ENCODE assay signal across 14 cellular contexts in the genomic region with DNA sequence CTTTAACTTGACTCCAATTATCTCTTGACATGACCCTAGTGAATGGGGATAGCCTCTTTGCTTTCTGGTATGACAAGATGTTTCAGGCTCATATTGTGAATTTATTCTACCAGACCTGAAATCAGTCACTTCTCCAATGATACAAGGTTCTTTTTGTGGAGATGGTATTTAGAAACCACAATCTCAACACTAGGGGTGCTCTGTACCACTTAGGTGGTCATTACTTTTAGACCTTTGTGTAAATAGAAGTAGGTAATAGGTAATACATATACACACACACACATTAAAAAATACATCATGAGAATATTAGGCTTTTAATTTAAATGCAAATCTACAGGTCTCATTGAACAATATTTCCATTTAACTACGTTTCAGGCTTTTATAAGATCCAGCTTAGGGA.
DNase-seq lines count a peak whose midpoint lies in the region; ATAC-seq, FAIRE-seq and TF ChIP-seq lines count a peak whose summit lies in the region.
"Had no signal": no experiment of that assay in that cellular context is flagged by ENCODE, and none has a peak within 500 bp of the region (broad histone marks: within the 10 kb centered on the region; RNA-seq: fewer than 3 reads in every experiment).

No MANE protein-coding gene starts in this region.

- no peak overlapping the region for H3K4me3 ChIP-seq in GM06990 (replicated peaks; ENCODE audit: low read depth, low read length)
- no peak overlapping the region for H3K4me3 ChIP-seq in GM12878
- H3K4me3 ChIP-seq in suprapubic skin: no peak overlapping the region
- H3K4me3 ChIP-seq: BLaER1 treated with 17β-estradiol and CSF1 and Interleukin-3, amounts not matched to agents 10 nM and 100 nM; GM23248 had no signal

- CTCF ChIA-PET in GM12878 (lab: Yijun Ruan, JAX): interaction anchor here (0.6 to 4.6 kb wide), 3 partner anchors 27 to 596 kb away, joined by 3 to 46 read pairs (median 3); no protein-coding TSS in a partner anchor

- H3K27ac Mint-ChIP-seq in HFFc6 (no peak overlapping the region), type B pancreatic cell (no peak overlapping the region)

- no peak overlapping the region for H2AFZ ChIP-seq in GM12878 (ENCODE audit: control insufficient read depth, low read depth, low read length)
- H2AFZ ChIP-seq: GM23248 had no signal

- no peaks in the 10 kb centered on the region for H4K20me1 ChIP-seq in GM12878 (ENCODE audit: control insufficient read depth, insufficient read depth)
- H4K20me1 ChIP-seq: BLaER1 treated with 17β-estradiol and CSF1 and Interleukin-3, amounts not matched to agents 10 nM and 100 nM had no signal

- in situ Hi-C loops in GM12878 (cut with MboI): loop anchor here (25.0 kb wide), 1 partner anchor 694 kb away; no protein-coding TSS in a partner anchor

- H3K27me3 ChIP-seq in GM06990 (replicated peaks; ENCODE audit: control insufficient read depth, insufficient read depth, low read length) (no peaks in the 10 kb centered on the region), GM12878 (replicated peaks in 1 of 2; ENCODE audit: control insufficient read depth in 2 of 2, insufficient read depth in 2 of 2, low read length in 1 of 2) (no peaks in the 10 kb centered on the region), suprapubic skin (no peaks in the 10 kb centered on the region)
- H3K27me3 ChIP-seq: BLaER1 treated with 17β-estradiol and CSF1 and Interleukin-3, amounts not matched to agents 10 nM and 100 nM had no signal

- TF ChIP-seq CTCF in GM06990 (IDR thresholded peaks at IDR 0.05; ENCODE audit: insufficient read depth, low read length, poor library complexity, severe bottlenecking) (peak; percentile 21), HFFc6 (IDR thresholded peaks at IDR 0.05) (peak; percentile 23; the same call in 1 of the 2 replicates), GM12878 (IDR thresholded peaks at IDR 0.05 in 2 of 3, conservative IDR thresholded peaks at IDR 0.05 in 1 of 3; ENCODE audit: control insufficient read depth in 2 of 3, extremely low read depth in 1 of 3, insufficient read depth in 1 of 3, low read depth in 3 of 3, low read length in 3 of 3) (0 out of 6 replicates have a peak, but pooled peaks of 2 of the 3 experiments have one; percentile 4 to 7), type B pancreatic cell (conservative IDR thresholded peaks at IDR 0.05) (peak; percentile 19), suprapubic skin (IDR thresholded peaks at IDR 0.05) (no peak)

- RAD21 ChIA-PET in GM12878 (lab: Charles Lee; ENCODE audit: unreplicated experiment): interaction anchor here (0.6 kb wide), 1 partner anchor 759 kb away, joined by 3 read pairs; no protein-coding TSS in a partner anchor

- no TSS peak for BruUV-seq in GM12878 (replicated peaks; lab: Mats Ljungman, UMichigan)

- H3K36me3 Mint-ChIP-seq in HFFc6 (ENCODE audit: low read depth) (no peaks in the 10 kb centered on the region), type B pancreatic cell (no peaks in the 10 kb centered on the region)

- no peak for TF ChIP-seq POLR2A in GM12878 (IDR thresholded peaks at IDR 0.05; ENCODE audit: low read depth, low read length)
- TF ChIP-seq POLR2A in suprapubic skin (IDR thresholded peaks at IDR 0.05): no peak

- TF ChIP-seq RAD21 in GM12878 (IDR thresholded peaks at IDR 0.05; ENCODE audit: insufficient read depth, low read depth, low read length): no peak

- TF ChIP-seq EP300 in GM12878 (IDR thresholded peaks at IDR 0.05; ENCODE audit: borderline replicate concordance in 1 of 2, control insufficient read depth in 1 of 2, low read depth in 2 of 2, low read length in 2 of 2): no peak
- no peak for TF ChIP-seq EP300 in suprapubic skin (IDR thresholded peaks at IDR 0.05)

- H3K9me3 ChIP-seq in GM12878 (replicated peaks; ENCODE audit: control insufficient read depth, insufficient read depth, low read length): no peaks in the 10 kb centered on the region
- no peaks in the 10 kb centered on the region for H3K9me3 ChIP-seq in suprapubic skin

- H3K27me3 Mint-ChIP-seq in HFFc6 (ENCODE audit: insufficient read depth): peaks cover 6% of the 10 kb centered on the region
- no peaks in the 10 kb centered on the region for H3K27me3 Mint-ChIP-seq in type B pancreatic cell

- H3K9me3 Mint-ChIP-seq in HFFc6: no peaks in the 10 kb centered on the region
- H3K9me3 Mint-ChIP-seq in type B pancreatic cell: peaks cover 8% of the 10 kb centered on the region

- H3K4me1 ChIP-seq in GM12878 (ENCODE audit: control insufficient read depth, insufficient read depth, low read length) (no peaks in the 10 kb centered on the region), suprapubic skin (peaks cover 10% of the 10 kb centered on the region)
- H3K4me1 ChIP-seq: BLaER1 treated with 17β-estradiol and CSF1 and Interleukin-3, amounts not matched to agents 10 nM and 100 nM had no signal

- POLR2A ChIA-PET in GM12878 (lab: Charles Lee): no interaction called here

- no peak overlapping the region for H3K4me2 ChIP-seq in GM12878 (ENCODE audit: control insufficient read depth, insufficient read depth)
- H3K4me2 ChIP-seq: BLaER1 treated with 17β-estradiol and CSF1 and Interleukin-3, amounts not matched to agents 10 nM and 100 nM had no signal

- H3K9ac ChIP-seq in GM12878 (ENCODE audit: control insufficient read depth, insufficient read depth, low read length): no peak overlapping the region
- H3K9ac ChIP-seq: BLaER1 treated with 17β-estradiol and CSF1 and Interleukin-3, amounts not matched to agents 10 nM and 100 nM; GM23248 had no signal

- no peak for ATAC-seq in GM12878

- H3K79me2 ChIP-seq in GM12878 (ENCODE audit: control insufficient read depth, insufficient read depth, low read length): no peaks in the 10 kb centered on the region

- H3K27ac ChIP-seq in GM12878 (ENCODE audit: control insufficient read depth, insufficient read depth): no peak overlapping the region
- no peak overlapping the region for H3K27ac ChIP-seq in suprapubic skin
- H3K27ac ChIP-seq: BLaER1 treated with 17β-estradiol and CSF1 and Interleukin-3, amounts not matched to agents 10 nM and 100 nM; GM23248 had no signal

- H3K4me1 Mint-ChIP-seq in HFFc6 (ENCODE audit: low read depth) (no peaks in the 10 kb centered on the region), type B pancreatic cell (ENCODE audit: unreplicated experiment) (peaks cover 4% of the 10 kb centered on the region)

- SMC1A ChIA-PET in GM12878 (lab: Charles Lee; ENCODE audit: uncharacterized antibody, unreplicated experiment): interaction anchor here (1.0 kb wide), 1 partner anchor 21 kb away, joined by 3 read pairs; no protein-coding TSS in a partner anchor

- 0% methylated on average over 1 of the region's 1 CpG for WGBS in GM12878 (ENCODE audit: insufficient coverage, insufficient replicate concordance, low lambda C conversion rate, missing lambda C conversion rate)
- WGBS in suprapubic skin: 93% methylated on average over 1 of the region's 1 CpG

- H3K36me3 ChIP-seq in GM06990 (ENCODE audit: control insufficient read depth, insufficient read depth, low read length) (no peaks in the 10 kb centered on the region), GM12878 (ENCODE audit: control insufficient read depth in 2 of 2, insufficient read depth in 2 of 2, low read length in 1 of 2) (no peaks in the 10 kb centered on the region), suprapubic skin (no peaks in the 10 kb centered on the region)
- H3K36me3 ChIP-seq: BLaER1 treated with 17β-estradiol and CSF1 and Interleukin-3, amounts not matched to agents 10 nM and 100 nM had no signal

- intact Hi-C loops in GM12878 (cut with micrococcal nuclease; ENCODE audit: unreplicated experiment): loop anchor here (2.0 to 5.0 kb wide), 2 partner anchors 450 to 694 kb away; no protein-coding TSS in a partner anchor

- DNase-seq in GM06990 (ENCODE audit: extremely low read depth, insufficient read length) (no peak), HFFc6 (no peak), GM12878 (ENCODE audit: low read depth, low spot score) (no peak), type B pancreatic cell (ENCODE audit: extremely low spot score, unreplicated experiment) (no peak), SW480 (ENCODE audit: low spot score) (no peak), suprapubic skin (ENCODE audit: low spot score in 2 of 2) (no peak), NCI-H446 treated with DMSO at 0.1 percent for 48 hours (lab: John Stamatoyannopoulos, UW) (no peak)
- DNase-seq: GM23248, NCI-H1092 treated with DMSO at 0.1 percent for 48 hours, NCI-H1694, NCI-H774, SW 1271, T-helper 9 cell had no signal

- H3K4me3 Mint-ChIP-seq in HFFc6 (no peak overlapping the region), type B pancreatic cell (no peak overlapping the region)

- no peak for FAIRE-seq in GM12878 (lab: Jason Lieb, UNC)

TF ChIP-seq in GM12878, 131 proteins besides CTCF, POLR2A, EP300 and RAD21 (continues in another document):
- TF ChIP-seq, protein P1, sequence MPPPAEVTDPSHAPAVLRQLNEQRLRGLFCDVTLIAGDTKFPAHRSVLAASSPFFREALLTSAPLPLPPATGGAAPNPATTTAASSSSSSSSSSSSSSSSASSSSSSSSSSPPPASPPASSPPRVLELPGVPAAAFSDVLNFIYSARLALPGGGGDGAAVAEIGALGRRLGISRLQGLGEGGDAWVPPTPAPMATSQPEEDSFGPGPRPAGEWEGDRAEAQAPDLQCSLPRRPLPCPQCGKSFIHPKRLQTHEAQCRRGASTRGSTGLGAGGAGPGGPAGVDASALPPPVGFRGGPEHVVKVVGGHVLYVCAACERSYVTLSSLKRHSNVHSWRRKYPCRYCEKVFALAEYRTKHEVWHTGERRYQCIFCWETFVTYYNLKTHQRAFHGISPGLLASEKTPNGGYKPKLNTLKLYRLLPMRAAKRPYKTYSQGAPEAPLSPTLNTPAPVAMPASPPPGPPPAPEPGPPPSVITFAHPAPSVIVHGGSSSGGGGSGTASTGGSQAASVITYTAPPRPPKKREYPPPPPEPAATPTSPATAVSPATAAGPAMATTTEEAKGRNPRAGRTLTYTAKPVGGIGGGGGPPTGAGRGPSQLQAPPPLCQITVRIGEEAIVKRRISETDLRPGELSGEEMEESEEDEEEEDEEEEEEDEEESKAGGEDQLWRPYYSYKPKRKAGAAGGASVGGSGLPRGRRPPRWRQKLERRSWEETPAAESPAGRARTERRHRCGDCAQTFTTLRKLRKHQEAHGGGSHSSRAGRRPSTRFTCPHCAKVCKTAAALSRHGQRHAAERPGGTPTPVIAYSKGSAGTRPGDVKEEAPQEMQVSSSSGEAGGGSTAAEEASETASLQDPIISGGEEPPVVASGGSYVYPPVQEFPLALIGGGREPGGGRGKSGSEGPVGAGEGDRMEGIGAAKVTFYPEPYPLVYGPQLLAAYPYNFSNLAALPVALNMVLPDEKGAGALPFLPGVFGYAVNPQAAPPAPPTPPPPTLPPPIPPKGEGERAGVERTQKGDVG (CRISPR knock-in tag; IDR thresholded peaks at IDR 0.05): no peak
- TF ChIP-seq POLR2AphosphoS5 (IDR thresholded peaks at IDR 0.05; ENCODE audit: low read length): no peak
- no peak for TF ChIP-seq JUND (IDR thresholded peaks at IDR 0.05; ENCODE audit: low read depth, low read length)

Comparison
In these comparisons a context has a peak if more than half of its experiments do, and no peak if none do; other contexts are left out.
1. CTCF ChIP-seq: peak in GM06990 (single experiment), HFFc6 (single experiment), GM12878 (2 of 3) and type B pancreatic cell (single experiment); none in suprapubic skin (0 of 2).